Comparison of ENCODE assay signal across 38 cellular contexts in the genomic region with DNA sequence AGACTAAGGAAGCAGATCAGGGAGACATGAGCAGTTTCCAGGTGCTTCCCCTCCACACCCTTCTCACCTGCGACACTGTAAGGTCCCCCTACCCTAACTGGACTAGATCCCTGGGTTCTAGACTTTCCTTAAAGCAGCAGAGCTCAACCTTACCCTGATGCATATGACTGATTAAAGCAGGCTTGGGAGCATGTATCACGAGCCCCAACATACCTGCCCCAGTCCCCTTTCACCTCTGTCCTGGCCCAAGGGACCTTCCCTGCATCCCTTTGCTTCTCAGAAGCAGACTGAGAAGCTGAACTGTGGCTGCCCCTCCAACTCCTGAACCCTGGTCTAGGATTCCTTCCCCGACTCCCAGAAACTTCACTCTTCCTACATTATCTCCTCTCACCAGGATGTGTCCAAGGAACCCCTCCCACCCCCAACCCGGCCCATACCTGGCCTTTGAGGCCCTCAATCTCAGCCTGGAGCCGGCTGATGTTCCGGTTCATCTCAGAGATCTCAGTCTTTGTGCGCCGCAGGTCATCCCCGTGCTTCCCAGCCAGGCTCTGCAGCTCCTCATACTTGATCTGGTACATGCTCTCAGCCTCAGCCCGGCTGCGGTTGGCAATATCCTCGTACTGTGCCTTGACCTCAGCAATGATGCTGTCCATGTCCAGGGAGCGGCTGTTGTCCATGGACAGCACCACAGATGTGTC. TPM values are rescaled to one million over a fixed set of nuclear protein-coding genes. Genes with fewer than 3 reads are reported as not detected.
DNase-seq lines count a peak whose midpoint lies in the region; ATAC-seq, FAIRE-seq and TF ChIP-seq lines count a peak whose summit lies in the region.
"Had no signal": no experiment of that assay in that cellular context is flagged by ENCODE, and none has a peak within 500 bp of the region (broad histone marks: within the 10 kb centered on the region; RNA-seq: fewer than 3 reads in every experiment).

No MANE protein-coding gene starts in this region.

- H2AFZ ChIP-seq in PC-9 (no peak overlapping the region), Karpas-422 (ENCODE audit: low read length) (no peak overlapping the region)

- no peaks in the 10 kb centered on the region for H3K9me2 ChIP-seq in PC-9 (ENCODE audit: insufficient read depth)
- H3K9me2 ChIP-seq in Karpas-422 (replicated peaks; ENCODE audit: insufficient read depth, low read length) = no peaks in the 10 kb centered on the region

- peaks cover 77% of the 10 kb centered on the region for H3K4me1 ChIP-seq in A549
- H3K4me1 ChIP-seq in PC-9 (replicated peaks; ENCODE audit: insufficient read depth) = peaks cover 75% of the 10 kb centered on the region
- peaks cover 45 to 53% of the 10 kb centered on the region in 2 donors for H3K4me1 ChIP-seq in duodenal mucosa (ENCODE audit: control insufficient read depth in 1 of 2, insufficient read depth in 2 of 2, low read length in 2 of 2)
- peaks cover 0 to 4% of the 10 kb centered on the region in 2 donors for H3K4me1 ChIP-seq in muscle layer of duodenum (ENCODE audit: control insufficient read depth in 1 of 2, insufficient read depth in 2 of 2, low read length in 2 of 2)
- H3K4me1 ChIP-seq in prostate gland (replicated peaks) = peaks cover 10% of the 10 kb centered on the region
- H3K4me1 ChIP-seq in Karpas-422 (ENCODE audit: low read length) = no peaks in the 10 kb centered on the region

- TF ChIP-seq POLR2A in A549 (IDR thresholded peaks at IDR 0.05; ENCODE audit: low read length) = no peak
- no peak for TF ChIP-seq POLR2A in prostate gland (IDR thresholded peaks at IDR 0.05)

- DNase-seq in A549 (ENCODE audit: low read depth in 1 of 2, low spot score in 1 of 2) (no peak), PC-9 (no peak), prostate gland (ENCODE audit: low spot score) (no peak), amniotic stem cell (lab: John Stamatoyannopoulos, UW) (no peak), Karpas-422 (no peak)
- DNase-seq: activated CD4-positive, alpha-beta T cell treated with anti-CD3 and anti-CD28 coated beads, Interleukin-2, amount 50 U/mL, for 4 hours; activated CD4-positive, CD25-positive, alpha-beta regulatory T cell; activated CD8-positive, alpha-beta memory T cell treated with anti-CD3 and anti-CD28 coated beads, Interleukin-2, amount 10 ng/mL, durations not matched to agents 7 days and 5 days; activated gamma-delta T cell; activated naive CD8-positive, alpha-beta T cell treated with anti-CD3 and anti-CD28 coated beads, Interleukin-2, amount 10 ng/mL, durations not matched to agents 7 days and 5 days; activated T-cell treated with anti-CD3 and anti-CD28 coated beads, Interleukin-2, amount 50 U/mL, for 4 hours; AML-193; CD4-positive, alpha-beta T cell; dermis blood vessel endothelial cell; esophagus squamous epithelium; foreskin keratinocyte; GOT3; heart left ventricle; midbrain; NCI-H1436 treated with DMSO at 0.1 percent for 48 hours; NCI-H82; RPMI8226; stimulated activated naive CD4-positive, alpha-beta T cell treated with Interleukin-2 at 50 U/mL for 16 hours had no signal

- intact Hi-C loops in PC-9 (cut with micrococcal nuclease; ENCODE audit: unreplicated experiment) = no loop called here
- intact Hi-C loops in prostate gland (cut with DNase I) = no loop called here

- H3K9me3 ChIP-seq in A549 (no peaks in the 10 kb centered on the region), PC-9 (ENCODE audit: insufficient read depth, low read depth) (no peaks in the 10 kb centered on the region), duodenal mucosa (ENCODE audit: control insufficient read depth in 1 of 2, low read length in 2 of 2) (no peaks in the 10 kb centered on the region), muscle layer of duodenum (ENCODE audit: control insufficient read depth in 1 of 2, low read length in 2 of 2) (no peaks in the 10 kb centered on the region), prostate gland (no peaks in the 10 kb centered on the region), Karpas-422 (ENCODE audit: low read length) (no peaks in the 10 kb centered on the region)
- H3K9me3 ChIP-seq: ascending aorta, esophagus squamous epithelium, heart left ventricle had no signal

- H3K79me2 ChIP-seq in PC-9 (ENCODE audit: low read depth) (peaks cover 70% of the 10 kb centered on the region), Karpas-422 (ENCODE audit: low read length) (no peaks in the 10 kb centered on the region)

- H3F3A ChIP-seq in PC-9 (ENCODE audit: insufficient read depth, low read depth) = peaks cover 95% of the 10 kb centered on the region

- CTCF ChIA-PET in A549 (lab: Yijun Ruan, JAX) (interaction anchor here (0.8 to 20.5 kb wide), 9 partner anchors 19 to 111 kb away, joined by 3 to 440 read pairs (median 3); a partner anchor contains a TSS), PC-9 (lab: Charles Lee) (no interaction called here)

- H4K20me1 ChIP-seq in PC-9 (ENCODE audit: insufficient read depth) (peaks cover 86% of the 10 kb centered on the region), Karpas-422 (ENCODE audit: insufficient read depth, low read depth, low read length) (no peaks in the 10 kb centered on the region)

- H3K27me3 ChIP-seq in PC-9 (ENCODE audit: insufficient read depth, low read depth) = no peaks in the 10 kb centered on the region
- H3K27me3 ChIP-seq in duodenal mucosa (ENCODE audit: control insufficient read depth in 1 of 2, insufficient read depth in 2 of 2, low read length in 2 of 2) = no peaks in the 10 kb centered on the region
- H3K27me3 ChIP-seq in muscle layer of duodenum (ENCODE audit: low read depth, low read length) = no peaks in the 10 kb centered on the region
- no peaks in the 10 kb centered on the region for H3K27me3 ChIP-seq in prostate gland (replicated peaks; ENCODE audit: insufficient read depth)
- H3K27me3 ChIP-seq in Karpas-422 (ENCODE audit: low read length) = no peaks in the 10 kb centered on the region
- H3K27me3 ChIP-seq: ascending aorta, foreskin keratinocyte had no signal

- no peak for TF ChIP-seq EP300 in A549 (IDR thresholded peaks at IDR 0.05)

- TF ChIP-seq RAD21 in A549 (conservative IDR thresholded peaks at IDR 0.05 in 1 of 2, IDR thresholded peaks at IDR 0.05 in 1 of 2) = no peak

- no TSS peak for BruUV-seq in PC-9 (replicated peaks; lab: Mats Ljungman, UMichigan)

- peak overlapping the region; percentile 91 to 99; a peak in 5 of 6 replicates for H3K27ac ChIP-seq in A549
- H3K27ac ChIP-seq in PC-9 = peak overlapping the region; percentile 93
- no peak overlapping the region for H3K27ac ChIP-seq in duodenal mucosa (ENCODE audit: low read depth, low read length)
- peak overlapping the region; percentile 23 for H3K27ac ChIP-seq in muscle layer of duodenum (ENCODE audit: low read length)
- H3K27ac ChIP-seq in prostate gland = peak overlapping the region in 1 of 2 donors; percentile 98
- no peak overlapping the region for H3K27ac ChIP-seq in Karpas-422 (ENCODE audit: low read length)
- H3K27ac ChIP-seq: ascending aorta, esophagus squamous epithelium, foreskin keratinocyte, heart left ventricle, SK-N-MC had no signal

- H3K9ac ChIP-seq in duodenal mucosa (ENCODE audit: low read depth in 1 of 2, low read length in 2 of 2) = peak overlapping the region; percentile 77 to 88
- H3K9ac ChIP-seq in Karpas-422 (ENCODE audit: low read length) = no peak overlapping the region

- H3K4me3 ChIP-seq in A549 (peak overlapping the region; percentile 87), PC-9 (peak overlapping the region; percentile 97; the same call in 1 of the 2 replicates), duodenal mucosa (ENCODE audit: low read depth in 1 of 2, low read length in 2 of 2) (peak overlapping the region; percentile 43 to 48), muscle layer of duodenum (ENCODE audit: low read depth in 1 of 2, low read length in 2 of 2) (no peak overlapping the region), prostate gland (no peak overlapping the region), Karpas-422 (ENCODE audit: low read length) (no peak overlapping the region)
- H3K4me3 ChIP-seq: ascending aorta, esophagus squamous epithelium, heart left ventricle, SK-N-MC had no signal

- no peak for TF ChIP-seq CTCF in A549 (IDR thresholded peaks at IDR 0.05)
- TF ChIP-seq CTCF in PC-9 (conservative IDR thresholded peaks at IDR 0.05) = no peak
- TF ChIP-seq CTCF in prostate gland (IDR thresholded peaks at IDR 0.05) = no peak

- no peak for ATAC-seq in A549
- no peak for ATAC-seq in GM21723 (IDR thresholded peaks at IDR 0.05; ENCODE audit: unreplicated experiment)
- ATAC-seq: activated CD8-positive, alpha-beta memory T cell treated with anti-CD3 and anti-CD28 coated beads, Interleukin-2, amount 10 ng/mL, durations not matched to agents 7 days and 5 days; activated T-cell treated with anti-CD3 and anti-CD28 coated beads, Interleukin-2, amount 50 U/mL, for 4 hours; foreskin keratinocyte; heart left ventricle; natural killer cell treated with Interleukin-12 subunit alpha and Interleukin-12 subunit beta and Interleukin-15 and Interleukin-18, amount 100 ng/mL, for 72 hours had no signal

- H3K4me2 ChIP-seq in A549 (peak overlapping the region; percentile 93), PC-9 (peak overlapping the region; percentile 89), Karpas-422 (ENCODE audit: low read depth, low read length, poor library complexity, severe bottlenecking) (no peak overlapping the region)

- POLR2A ChIA-PET in A549 (lab: Yijun Ruan, JAX) (interaction anchor here (1.6 to 4.8 kb wide), 2 partner anchors 27 to 52 kb away, joined by 4 to 54 read pairs; no protein-coding TSS in a partner anchor), PC-9 (lab: Charles Lee; ENCODE audit: unreplicated experiment) (interaction anchor here (0.6 kb wide), 1 partner anchor 46 kb away, joined by 3 read pairs; no protein-coding TSS in a partner anchor)

- 73% methylated on average over 10 of the region's 13 CpGs for WGBS in A549 (ENCODE audit: missing lambda C conversion rate)
- WGBS in prostate gland = 95% methylated on average over 13 of the region's 13 CpGs

- no peak for FAIRE-seq in A549 (lab: Jason Lieb, UNC)
- FAIRE-seq: GM18507, urothelium cell line had no signal

- peaks cover 70% of the 10 kb centered on the region for H3K36me3 ChIP-seq in PC-9 (ENCODE audit: low read depth)
- H3K36me3 ChIP-seq in duodenal mucosa (ENCODE audit: control insufficient read depth in 1 of 2, insufficient read depth in 2 of 2, low read length in 2 of 2) = peaks cover 22 to 46% of the 10 kb centered on the region in 2 donors
- H3K36me3 ChIP-seq in muscle layer of duodenum (ENCODE audit: control insufficient read depth in 1 of 2, insufficient read depth in 2 of 2, low read length in 2 of 2) = peaks cover 0 to 14% of the 10 kb centered on the region in 2 donors
- peaks cover 0 to 6% of the 10 kb centered on the region in 2 donors for H3K36me3 ChIP-seq in prostate gland
- H3K36me3 ChIP-seq in Karpas-422 (ENCODE audit: insufficient read depth, low read length) = no peaks in the 10 kb centered on the region

RNA-seq across cellular contexts. Expression of a gene that starts 5.4 kb away (rescaled TPM):
- polyA plus RNA-seq in A549 (2011; rRNA removed) (1,385 and 2,250 TPM in 2 replicates), A549 (2017; fragmentation: RNase III; extraction: RNeasy Plus Mini Kit Qiagen cat#74134 plus additional on column Dnase treatment) (3,173 to 3,781 TPM (median 3,633 TPM) in 3 replicates)
- polyA plus RNA-seq in A549 (2012; cell fraction: cytosol; rRNA removed) = 2,547 and 2,774 TPM in 2 replicates
- 3,370 and 4,681 TPM in 2 replicates for polyA plus RNA-seq in A549 (2012; cell fraction: nucleus; rRNA removed)
- 2,077 and 2,477 TPM in 2 replicates for polyA minus RNA-seq in A549 (2011; rRNA and poly(A)+ RNA removed)
- total RNA-seq in PC-9 (2021) (2,689 and 2,962 TPM in 2 replicates), prostate gland (100 to 1,000 TPM; 182 to 536 TPM)
- total RNA-seq in Karpas-422 (2014; rRNA removed; shearing (Covaris generic); ENCODE audit: low replicate concordance) = not detected in 2 replicates
- total RNA-seq: T-helper 1 cell treated with Interleukin-12 subunit alpha and Interleukin-12 subunit beta and Interleukin-4 antibody, amounts not matched to agents 30 ng/mL and 1 ng/mL, for 36 hours had no signal

RNA-seq across cellular contexts. Expression of a gene that starts 49.4 kb away (rescaled TPM):
- polyA plus RNA-seq in A549 (2011; rRNA removed) (2,476 and 2,635 TPM in 2 replicates), A549 (2017; fragmentation: RNase III; extraction: RNeasy Plus Mini Kit Qiagen cat#74134 plus additional on column Dnase treatment) (2,534 to 2,941 TPM (median 2,752 TPM) in 3 replicates)
- 2,127 and 2,527 TPM in 2 replicates for polyA plus RNA-seq in A549 (2012; cell fraction: cytosol; rRNA removed)
- 3,075 and 3,600 TPM in 2 replicates for polyA plus RNA-seq in A549 (2012; cell fraction: nucleus; rRNA removed)
- polyA minus RNA-seq in A549 (2011; rRNA and poly(A)+ RNA removed) = 2,971 and 3,475 TPM in 2 replicates
- total RNA-seq in PC-9 (2021) (2,869 and 2,977 TPM in 2 replicates), prostate gland (100 to 1,000 TPM; 211 to 737 TPM)
- total RNA-seq in Karpas-422 (2014; rRNA removed; shearing (Covaris generic); ENCODE audit: low replicate concordance) = not detected in 2 replicates

RNA-seq across cellular contexts. Expression of a gene that starts 50.7 kb away (rescaled TPM):
- polyA plus RNA-seq in A549 (2011; rRNA removed) = 0.09 TPM in 1 of 2 replicates, not detected in the other
- polyA plus RNA-seq in A549 (2012; cell fraction: cytosol; rRNA removed) = 0.03 TPM in 2 replicates
- 0.20 and 0.29 TPM in 2 replicates for polyA plus RNA-seq in A549 (2012; cell fraction: nucleus; rRNA removed)
- 0.12 TPM in 2 of 3 replicates, not detected in the other for polyA plus RNA-seq in A549 (2017; fragmentation: RNase III; extraction: RNeasy Plus Mini Kit Qiagen cat#74134 plus additional on column Dnase treatment)
- polyA minus RNA-seq in A549 (2011; rRNA and poly(A)+ RNA removed) = 0.17 TPM in 1 of 2 replicates, not detected in the other
- 1.5 and 1.7 TPM in 2 replicates for total RNA-seq in PC-9 (2021)
- total RNA-seq in prostate gland = 1 to 10 TPM in 1 of 2 donors, not detected in 1; 1.0 TPM
- total RNA-seq in Karpas-422 (2014; rRNA removed; shearing (Covaris generic); ENCODE audit: low replicate concordance) = not detected in 2 replicates
- total RNA-seq: A673; activated CD8-positive, alpha-beta memory T cell treated with anti-CD3 and anti-CD28 coated beads, Interleukin-2, amount 10 ng/mL, durations not matched to agents 7 days and 5 days; activated naive CD8-positive, alpha-beta T cell treated with anti-CD3 and anti-CD28 coated beads, Interleukin-2, amount 10 ng/mL, durations not matched to agents 7 days and 5 days; activated T-cell treated with anti-CD3 and anti-CD28 coated beads, Interleukin-2, amount 50 U/mL, for 4 hours; ascending aorta; CD4-positive, alpha-beta T cell; dermis blood vessel endothelial cell; heart left ventricle; kidney epithelial cell; liver; natural killer cell treated with Interleukin-12 subunit alpha and Interleukin-12 subunit beta and Interleukin-15 and Interleukin-18, amount 100 ng/mL, for 72 hours; osteoblast; skeletal muscle tissue; T-helper 1 cell treated with Interleukin-12 subunit alpha and Interleukin-12 subunit beta and Interleukin-4 antibody, amounts not matched to agents 30 ng/mL and 1 ng/mL, for 36 hours; temporal lobe had no signal

Comparison
In these comparisons a context has a peak if more than half of its experiments do, and no peak if none do; other contexts are left out.
1. H3K27ac ChIP-seq: peak in A549 (2 of 2), PC-9 (single experiment) and muscle layer of duodenum (single experiment); none in duodenal mucosa (single experiment) and Karpas-422 (single experiment).
2. H3K4me3 ChIP-seq: peak in A549 (single experiment), PC-9 (single experiment) and duodenal mucosa (2 of 2); none in muscle layer of duodenum (0 of 2), prostate gland (0 of 2) and Karpas-422 (single experiment).
3. RNA of a gene that starts 5.4 kb away (total RNA-seq): 2,689 to 2,962 TPM in PC-9 and 182 to 536 TPM in prostate gland; not detected in Karpas-422; every median in the first group is over 100 times any median in the second.
4. RNA of a gene that starts 49.4 kb away (total RNA-seq): 2,869 to 2,977 TPM in PC-9 and 211 to 737 TPM in prostate gland; not detected in Karpas-422; every median in the first group is over 100 times any median in the second.